Comparison of ENCODE assay signal across 8 cellular contexts in the genomic region with DNA sequence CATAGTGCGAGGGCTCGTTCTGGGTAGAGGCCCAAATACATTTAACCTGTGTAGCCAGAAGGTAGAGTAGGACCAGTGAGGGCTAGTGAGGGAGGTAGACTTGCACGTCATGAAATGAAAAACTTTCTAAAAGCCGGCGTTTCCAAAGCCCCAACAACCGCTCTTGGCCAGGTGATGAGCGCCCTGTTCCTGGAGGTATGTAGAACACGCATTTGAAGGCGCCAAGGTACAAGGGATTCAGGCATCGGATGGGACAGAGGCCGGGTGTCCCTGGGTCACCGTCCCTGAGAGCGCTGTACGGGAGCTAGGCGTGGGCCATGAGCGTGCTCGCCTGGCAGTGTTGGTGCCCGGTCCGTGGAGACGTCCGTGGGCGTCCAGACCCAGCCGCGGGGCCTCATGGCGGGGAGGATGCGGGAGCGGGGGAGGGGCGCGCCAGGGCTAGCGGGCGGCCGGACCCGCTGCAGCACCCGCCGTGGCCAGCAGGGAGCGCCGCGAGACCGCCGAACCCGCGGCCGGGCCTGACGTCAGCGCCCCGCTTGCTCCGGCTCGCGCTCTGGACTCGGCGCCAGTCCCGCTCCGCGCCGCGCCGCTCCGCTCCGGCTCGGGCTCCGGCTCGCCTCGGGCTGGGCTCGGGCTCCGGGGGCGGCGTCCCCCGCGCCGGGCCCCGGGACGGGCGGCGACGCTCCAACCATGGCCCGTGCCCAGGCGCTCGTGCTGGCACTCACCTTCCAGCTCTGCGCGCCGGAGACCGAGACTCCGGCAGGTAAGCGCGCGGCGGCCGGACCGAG. TPM values are rescaled to one million over a fixed set of nuclear protein-coding genes. Genes with fewer than 3 reads are reported as not detected.
DNase-seq lines count a peak whose midpoint lies in the region; ATAC-seq, FAIRE-seq and TF ChIP-seq lines count a peak whose summit lies in the region.

A gene (plus strand): TSS at position 568 of the 788 bp plus-strand sequence. CDS start 123 bp downstream, at position 691.

- H3K9ac ChIP-seq in endothelial cell of umbilical vein (replicated peaks; ENCODE audit: extremely low read depth, insufficient read depth, low read length): no peak within 1 kb of the TSS

- no peaks in the 10 kb centered on the region for H3K9me3 ChIP-seq in endothelial cell of umbilical vein (replicated peaks; ENCODE audit: control insufficient read depth, insufficient read depth, low read length)

- H3K27ac ChIP-seq in endothelial cell of umbilical vein (ENCODE audit: insufficient read depth, low read depth, low read length): no peak within 1 kb of the TSS

- ATAC-seq in HG03139 (IDR thresholded peaks at IDR 0.05; ENCODE audit: unreplicated experiment): peak; percentile 76

- no TSS peak for BruUV-seq in endothelial cell of umbilical vein (replicated peaks; lab: Mats Ljungman, UMichigan)

- peak; percentile 31 for FAIRE-seq in endothelial cell of umbilical vein (lab: Jason Lieb, UNC)

- dilution Hi-C loops in endothelial cell of umbilical vein (cut with MboI; ENCODE audit: extremely low pct_ligation_motif_present, low sequenced_read_pairs): loop anchor here (25.0 kb wide), 1 partner anchor 851 kb away; no protein-coding TSS in a partner anchor

- H4K20me1 ChIP-seq in endothelial cell of umbilical vein (replicated peaks; ENCODE audit: control insufficient read depth, extremely low read depth, insufficient read depth, low read length): no peaks in the 10 kb centered on the region

- H3K4me1 ChIP-seq in endothelial cell of umbilical vein (ENCODE audit: control insufficient read depth, extremely low read depth, insufficient read depth, low read length): peaks cover 16% of the 10 kb centered on the region

- H3K36me3 ChIP-seq in endothelial cell of umbilical vein (ENCODE audit: control insufficient read depth in 2 of 2, extremely low read depth in 1 of 2, insufficient read depth in 2 of 2, low read length in 2 of 2): no peaks in the 10 kb centered on the region

- no peaks in the 10 kb centered on the region for H3K79me2 ChIP-seq in endothelial cell of umbilical vein (ENCODE audit: control insufficient read depth, insufficient read depth, low read length)

- intact Hi-C loops in endothelial cell of umbilical vein (cut with micrococcal nuclease): loop anchor here (1.0 to 5.0 kb wide), 12 partner anchors 105 to 1543 kb away; no protein-coding TSS in a partner anchor

- peak within 1 kb of the TSS; percentile 68 for H2AFZ ChIP-seq in endothelial cell of umbilical vein (ENCODE audit: low read depth, low read length)

- peak within 1 kb of the TSS in 2 of 3 experiments; percentile 6 to 33 for H3K4me3 ChIP-seq in endothelial cell of umbilical vein (replicated peaks in 1 of 3; ENCODE audit: insufficient read depth in 1 of 3, low read depth in 1 of 3, low read length in 3 of 3)

- peaks cover 34 to 40% of the 10 kb centered on the region in 2 experiments for H3K27me3 ChIP-seq in endothelial cell of umbilical vein (ENCODE audit: control insufficient read depth in 2 of 2, insufficient read depth in 2 of 2, low read length in 2 of 2)

- CTCF ChIA-PET in endothelial cell of umbilical vein (lab: Charles Lee): interaction anchor here (0.6 to 1.5 kb wide), 8 partner anchors 105 to 1544 kb away, joined by 3 to 16 read pairs (median 5); no protein-coding TSS in a partner anchor

- H3K4me2 ChIP-seq in endothelial cell of umbilical vein (ENCODE audit: insufficient read depth, low read length): peak within 1 kb of the TSS; percentile 33

- TF ChIP-seq CTCF in endothelial cell of umbilical vein (IDR thresholded peaks at IDR 0.05; ENCODE audit: extremely low read depth in 1 of 2, insufficient read depth in 1 of 2, low read depth in 1 of 2, low read length in 2 of 2): peak; percentile 62 to 83

- no peaks in the 10 kb centered on the region for H3K9me1 ChIP-seq in endothelial cell of umbilical vein (replicated peaks; ENCODE audit: control insufficient read depth, extremely low read depth, insufficient read depth, low read length)

- no peak for TF ChIP-seq POLR2A in endothelial cell of umbilical vein (IDR thresholded peaks at IDR 0.05; ENCODE audit: low read depth, low read length)

- peak; percentile 57 for DNase-seq in NCI-H2107 (lab: John Stamatoyannopoulos, UW)
- DNase-seq in NCI-H2107 treated with DMSO at 0.1 percent for 48 hours (lab: John Stamatoyannopoulos, UW; ENCODE audit: unreplicated experiment): no peak
- peak; percentile 35 to 71 for DNase-seq in NOMO-1 (lab: John Stamatoyannopoulos, UW; ENCODE audit: unreplicated experiment in 2 of 2)
- peak; percentile 22 for DNase-seq in activated CD8-positive, alpha-beta memory T cell treated with anti-CD3 and anti-CD28 coated beads, Interleukin-2, amount 50 U/mL, for 1 hour (ENCODE audit: extremely low read depth)
- DNase-seq in endothelial cell of umbilical vein (ENCODE audit: low read depth, low spot score): peak; percentile 59
- DNase-seq in midbrain (lab: John Stamatoyannopoulos, UW): peak; percentile 75
- DNase-seq in stimulated activated CD8-positive, alpha-beta memory T cell treated with anti-CD3 and anti-CD28 coated beads, Interleukin-15, amount 100 ng/mL, for 48 hours (ENCODE audit: low read depth in 2 of 2): peak; percentile 73 to 74

- POLR2A ChIA-PET in endothelial cell of umbilical vein (lab: Charles Lee): interaction anchor here (0.6 kb wide), 1 partner anchor 141 kb away, joined by 4 read pairs; no protein-coding TSS in a partner anchor

TF ChIP-seq in endothelial cell of umbilical vein, 7 proteins besides CTCF, POLR2A, EP300 and RAD21:
- TF ChIP-seq GATA2 (IDR thresholded peaks at IDR 0.05; ENCODE audit: insufficient read depth, insufficient read length, low read depth, low read length) (no peak), POLR2AphosphoS5 (IDR thresholded peaks at IDR 0.05; ENCODE audit: insufficient read depth, low read depth, low read length) (no peak), EZH2 (IDR thresholded peaks at IDR 0.05; ENCODE audit: borderline replicate concordance, low read depth, low read length, severe bottlenecking) (no peak)

RNA-seq across cellular contexts. Expression of the gene that starts here (rescaled TPM):
- 2.6 and 3.3 TPM in 2 replicates for total RNA-seq in endothelial cell of umbilical vein
- polyA plus RNA-seq in endothelial cell of umbilical vein: 0.58 and 0.72 TPM in 2 replicates
- 0.39 and 0.73 TPM in 2 replicates for polyA plus RNA-seq in endothelial cell of umbilical vein (2011; cell fraction: cytosol; rRNA removed)
- 0.96 and 1.1 TPM in 2 replicates for polyA plus RNA-seq in endothelial cell of umbilical vein (2011; cell fraction: nucleus; rRNA removed)
- 2.0 and 6.3 TPM in 2 replicates for polyA plus RNA-seq in endothelial cell of umbilical vein (2012)
- polyA minus RNA-seq in endothelial cell of umbilical vein: 1.3 and 3.0 TPM in 2 replicates
- 23.8 TPM for polyA minus RNA-seq in endothelial cell of umbilical vein (2011; cell fraction: cytosol; rRNA and poly(A)+ RNA removed)
- polyA minus RNA-seq in endothelial cell of umbilical vein (2011; cell fraction: nucleus; rRNA and poly(A)+ RNA removed): 0.82 and 1.4 TPM in 2 replicates
